ENCODE assay signal across 16 cellular contexts in the genomic region with DNA sequence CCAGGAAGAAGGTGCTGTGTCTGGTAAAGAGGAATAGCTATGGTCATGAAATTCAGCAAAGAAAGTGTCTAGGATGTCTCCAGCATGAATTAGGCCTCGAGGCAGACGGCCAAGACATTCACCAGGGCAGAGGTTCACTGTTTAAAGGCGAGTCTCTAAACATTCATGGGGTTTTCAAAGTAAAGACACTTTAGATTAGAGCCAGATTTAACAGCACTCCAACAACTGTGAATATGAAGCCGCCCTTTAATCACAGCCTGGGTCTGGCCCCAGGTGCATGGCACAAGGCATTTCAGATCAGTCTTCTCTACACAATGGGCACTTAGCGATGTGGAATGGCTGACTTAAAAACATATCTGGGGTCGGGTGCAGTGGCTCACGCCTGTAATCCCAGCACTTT.
DNase-seq lines count a peak whose midpoint lies in the region; ATAC-seq and TF ChIP-seq lines count a peak whose summit lies in the region.
"Had no signal": no experiment of that assay in that cellular context is flagged by ENCODE, and none has a peak within 500 bp of the region (broad histone marks: within the 10 kb centered on the region; RNA-seq: fewer than 3 reads in every experiment).

No MANE protein-coding gene starts in this region.

- ATAC-seq in CD4-positive, alpha-beta T cell (ENCODE audit: poor library complexity): no peak
- ATAC-seq: GM12878 had no signal

- H3K4me1 ChIP-seq in smooth muscle cell (ENCODE audit: low read depth) (no peaks in the 10 kb centered on the region), tibial nerve (peaks cover 0 to 47% (median 5%) of the 10 kb centered on the region in 4 donors)
- H3K4me1 ChIP-seq: HAP-1 had no signal

- H3K27ac ChIP-seq in CD4-positive, alpha-beta T cell (ENCODE audit: low read depth, low read length): no peak overlapping the region
- H3K27ac ChIP-seq in smooth muscle cell (ENCODE audit: low read depth): peak overlapping the region; percentile 32
- peak overlapping the region in 1 of 4 donors; percentile 36 for H3K27ac ChIP-seq in tibial nerve
- H3K27ac ChIP-seq: HL-60 had no signal

- no peak overlapping the region for H3K4me3 Mint-ChIP-seq in CD4-positive, alpha-beta T cell
- H3K4me3 Mint-ChIP-seq: CD4-positive, alpha-beta memory T cell had no signal

- peaks cover 39% of the 10 kb centered on the region for H3K36me3 Mint-ChIP-seq in CD4-positive, alpha-beta T cell (ENCODE audit: low read depth)

- H3K9ac ChIP-seq in smooth muscle cell (ENCODE audit: low read depth): no peak overlapping the region

- H3K4me3 ChIP-seq in MG63: no peak overlapping the region
- H3K4me3 ChIP-seq in fibroblast of mammary gland (ENCODE audit: control insufficient read depth, low read depth, low read length): no peak overlapping the region
- no peak overlapping the region for H3K4me3 ChIP-seq in smooth muscle cell
- no peak overlapping the region for H3K4me3 ChIP-seq in tibial nerve
- H3K4me3 ChIP-seq: GM12878, HAP-1 had no signal

- peak overlapping the region; percentile 28 for H3K27ac Mint-ChIP-seq in CD4-positive, alpha-beta T cell

- H3K9me3 ChIP-seq in CD4-positive, alpha-beta T cell (ENCODE audit: control insufficient read depth, low read length): no peaks in the 10 kb centered on the region
- H3K9me3 ChIP-seq in MG63 (no peaks in the 10 kb centered on the region), smooth muscle cell (replicated peaks; ENCODE audit: low read depth) (no peaks in the 10 kb centered on the region), tibial nerve (no peaks in the 10 kb centered on the region)
- H3K9me3 ChIP-seq: HAP-1 had no signal

- no peak overlapping the region for H3K4me2 ChIP-seq in smooth muscle cell

- intact Hi-C loops in CD4-positive, alpha-beta T cell (cut with DNase I, micrococcal nuclease): no loop called here

- no peak overlapping the region for H2AFZ ChIP-seq in smooth muscle cell (ENCODE audit: low read depth)

- no peaks in the 10 kb centered on the region for H3K36me3 ChIP-seq in MG63
- no peaks in the 10 kb centered on the region for H3K36me3 ChIP-seq in smooth muscle cell (ENCODE audit: low read depth)
- H3K36me3 ChIP-seq in tibial nerve: no peaks in the 10 kb centered on the region
- H3K36me3 ChIP-seq: HAP-1 had no signal

- 76% methylated on average over 7 of the region's 7 CpGs for WGBS in smooth muscle cell (ENCODE audit: low lambda C conversion rate)
- 71 to 76% methylated on average over 7 of the region's 7 CpGs for WGBS in tibial nerve, 2 donors

- peaks cover 66% of the 10 kb centered on the region for H3K4me1 Mint-ChIP-seq in CD4-positive, alpha-beta T cell (ENCODE audit: low read depth)

- no peaks in the 10 kb centered on the region for H3K79me2 ChIP-seq in smooth muscle cell (ENCODE audit: low read depth)

- TF ChIP-seq POLR2A in tibial nerve (IDR thresholded peaks at IDR 0.05): no peak

- H3K27me3 ChIP-seq in CD4-positive, alpha-beta T cell (ENCODE audit: control insufficient read depth, insufficient read depth, low read length): no peaks in the 10 kb centered on the region
- no peaks in the 10 kb centered on the region for H3K27me3 ChIP-seq in MG63
- H3K27me3 ChIP-seq in smooth muscle cell (ENCODE audit: low read depth): no peaks in the 10 kb centered on the region
- no peaks in the 10 kb centered on the region for H3K27me3 ChIP-seq in tibial nerve

- H4K20me1 ChIP-seq in smooth muscle cell (ENCODE audit: low read depth): no peaks in the 10 kb centered on the region

- TF ChIP-seq EP300 in tibial nerve (IDR thresholded peaks at IDR 0.05): no peak

- POLR2A ChIA-PET in CD4-positive, alpha-beta T cell (lab: Charles Lee): no interaction called here

- TF ChIP-seq CTCF in CD4-positive, alpha-beta T cell (IDR thresholded peaks at IDR 0.05): no peak
- TF ChIP-seq CTCF in fibroblast of mammary gland (conservative IDR thresholded peaks at IDR 0.05; ENCODE audit: control insufficient read depth, insufficient read depth, low read depth, low read length): no peak
- TF ChIP-seq CTCF in smooth muscle cell (IDR thresholded peaks at IDR 0.05; ENCODE audit: borderline replicate concordance, insufficient read depth, poor library complexity, severe bottlenecking): no peak
- no peak for TF ChIP-seq CTCF in tibial nerve (IDR thresholded peaks at IDR 0.05)

- DNase-seq in CD4-positive, alpha-beta T cell: no peak
- peak; percentile 6 for DNase-seq in MG63
- peak; percentile 7 for DNase-seq in fibroblast of mammary gland (ENCODE audit: low read depth)
- DNase-seq in smooth muscle cell (lab: John Stamatoyannopoulos, UW; ENCODE audit: unreplicated experiment): no peak
- DNase-seq in tibial nerve (ENCODE audit: low spot score in 2 of 2): no peak
- no peak for DNase-seq in stimulated activated CD4-positive, alpha-beta T cell treated with anti-CD3 and anti-CD28 coated beads, Interleukin-4, amount 100 ng/mL, for 24 hours
- no peak for DNase-seq in amniotic stem cell (lab: John Stamatoyannopoulos, UW)
- DNase-seq: CD4-positive, alpha-beta memory T cell; GDM1; NCI-H146; NCI-H2081; NCI-H524 treated with DMSO at 0.1 percent for 48 hours; SIG-M5 had no signal

- H3K9me3 Mint-ChIP-seq in CD4-positive, alpha-beta T cell: no peaks in the 10 kb centered on the region
- H3K9me3 Mint-ChIP-seq: CD4-positive, alpha-beta memory T cell had no signal

- H3F3A ChIP-seq in smooth muscle cell (ENCODE audit: low read depth): no peaks in the 10 kb centered on the region

- CTCF ChIA-PET in CD4-positive, alpha-beta T cell (lab: Charles Lee): no interaction called here

- H3K27me3 Mint-ChIP-seq in CD4-positive, alpha-beta T cell: no peaks in the 10 kb centered on the region
- H3K27me3 Mint-ChIP-seq: CD4-positive, alpha-beta memory T cell had no signal

Comparison
In these comparisons a context has a peak if more than half of its experiments do, and no peak if none do; other contexts are left out.
1. DNase-seq: peak in MG63 (single experiment) and fibroblast of mammary gland (single experiment); none in CD4-positive, alpha-beta T cell (0 of 10), smooth muscle cell (single experiment), tibial nerve (0 of 2), stimulated activated CD4-positive, alpha-beta T cell treated with anti-CD3 and anti-CD28 coated beads, Interleukin-4, amount 100 ng/mL, for 24 hours (single experiment) and amniotic stem cell (single experiment).